In the genomic region with DNA sequence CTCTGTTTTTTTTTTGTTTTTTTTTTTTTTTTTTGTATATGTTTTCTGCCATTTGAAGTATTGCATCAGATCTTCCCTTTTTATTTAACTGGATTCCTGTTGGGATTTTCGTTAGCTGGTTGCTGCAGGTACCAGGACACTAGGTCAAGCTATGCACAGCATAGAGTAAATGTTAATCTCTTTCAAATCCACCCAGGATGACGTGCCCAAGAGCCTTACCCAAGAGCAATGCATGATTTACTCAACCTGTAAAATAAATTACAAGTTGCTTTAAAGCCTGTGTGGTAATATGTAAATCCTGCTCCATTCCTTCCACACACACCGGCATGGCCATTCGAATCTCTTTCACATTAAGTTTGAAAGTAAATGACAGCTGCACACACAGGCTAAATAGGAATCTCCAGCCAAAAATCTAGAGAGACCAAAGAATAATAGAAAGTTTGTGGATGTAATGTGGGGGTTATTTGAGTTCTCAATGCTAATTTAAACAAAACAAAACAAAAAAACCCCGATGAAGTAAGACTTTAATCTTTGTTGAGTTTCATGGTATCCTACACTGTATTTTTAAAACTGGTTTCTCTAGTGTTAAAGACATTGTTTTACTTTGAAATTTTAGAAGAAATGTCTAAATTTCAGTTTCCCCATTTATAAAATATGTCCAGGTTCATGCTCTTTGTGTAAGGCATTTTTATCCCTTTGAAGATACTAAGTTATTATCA, we compare ENCODE assay signal across 27 cellular contexts.
DNase-seq lines count a peak whose midpoint lies in the region; ATAC-seq and TF ChIP-seq lines count a peak whose summit lies in the region.
"Had no signal": no experiment of that assay in that cellular context is flagged by ENCODE, and none has a peak within 500 bp of the region (broad histone marks: within the 10 kb centered on the region; RNA-seq: fewer than 3 reads in every experiment).

No MANE protein-coding gene starts in this region.

- H3K18ac ChIP-seq in mesenchymal stem cell (ENCODE audit: low read depth in 1 of 2, low read length in 2 of 2), result no peak overlapping the region

- no peak overlapping the region for H2AK5ac ChIP-seq in mesenchymal stem cell (ENCODE audit: low read length, severe bottlenecking)

- H3K36me3 ChIP-seq in gastroesophageal sphincter (no peaks in the 10 kb centered on the region), mesenchymal stem cell (ENCODE audit: control insufficient read depth in 1 of 2, insufficient read depth in 2 of 2, low read depth in 1 of 2, low read length in 2 of 2) (no peaks in the 10 kb centered on the region)
- H3K36me3 ChIP-seq: BE2C, spleen, uterus had no signal

- H3K23ac ChIP-seq in mesenchymal stem cell (ENCODE audit: low read length in 2 of 2), result no peak overlapping the region

- no peak overlapping the region for H4K91ac ChIP-seq in mesenchymal stem cell (ENCODE audit: low read length)

- no peak overlapping the region for H3K9ac ChIP-seq in mesenchymal stem cell (ENCODE audit: low read length)
- H3K9ac ChIP-seq: KMS-11 had no signal

- no peak for TF ChIP-seq POLR2A in gastroesophageal sphincter (IDR thresholded peaks at IDR 0.05)

- no peak overlapping the region for H2BK12ac ChIP-seq in mesenchymal stem cell (ENCODE audit: low read length in 2 of 2)

- no peak overlapping the region for H2AFZ ChIP-seq in mesenchymal stem cell (ENCODE audit: low read depth, low read length)

- no peak overlapping the region for H2BK120ac ChIP-seq in mesenchymal stem cell (ENCODE audit: low read depth, low read length)

- H3K9me3 ChIP-seq in gastroesophageal sphincter (no peaks in the 10 kb centered on the region), mesenchymal stem cell (ENCODE audit: control insufficient read depth, low read length) (no peaks in the 10 kb centered on the region)
- H3K9me3 ChIP-seq: BE2C, spleen, uterus had no signal

- no peak overlapping the region for H2BK15ac ChIP-seq in mesenchymal stem cell (ENCODE audit: low read depth, poor library complexity, severe bottlenecking)

- peaks cover 2% of the 10 kb centered on the region for H3K79me1 ChIP-seq in mesenchymal stem cell (replicated peaks; ENCODE audit: low read length, poor library complexity, severe bottlenecking)

- no peak overlapping the region for H2BK5ac ChIP-seq in mesenchymal stem cell (ENCODE audit: low read depth, low read length, poor library complexity, severe bottlenecking)

- H3K4me3 ChIP-seq in gastroesophageal sphincter (peak overlapping the region; percentile 3 to 18), retinal pigment epithelial cell (ENCODE audit: low read length) (no peak overlapping the region), mesenchymal stem cell (ENCODE audit: insufficient read depth in 1 of 2, low read depth in 1 of 2, low read length in 2 of 2) (no peak overlapping the region)
- H3K4me3 ChIP-seq: lung, spleen, uterus had no signal

- TF ChIP-seq CTCF in gastroesophageal sphincter (IDR thresholded peaks at IDR 0.05) (no peak), retinal pigment epithelial cell (conservative IDR thresholded peaks at IDR 0.05; ENCODE audit: low read depth, low read length) (no peak)

- no peak overlapping the region for H3K14ac ChIP-seq in mesenchymal stem cell (ENCODE audit: low read length in 2 of 2)

- H3K27me3 ChIP-seq in gastroesophageal sphincter (no peaks in the 10 kb centered on the region), mesenchymal stem cell (ENCODE audit: control insufficient read depth in 1 of 2, insufficient read depth in 1 of 2, low read length in 2 of 2) (peaks cover 16 to 79% of the 10 kb centered on the region in 2 experiments)

- 35 to 52% methylated on average over 4 to 5 of the region's 5 CpGs for WGBS in gastroesophageal sphincter (ENCODE audit: low coverage in 1 of 2), 2 donors
- WGBS in mesenchymal stem cell, result 92% methylated on average over 1 of the region's 5 CpGs

- intact Hi-C loops in Right ventricle myocardium inferior (cut with DNase I), result no loop called here

- no peak overlapping the region for H4K8ac ChIP-seq in mesenchymal stem cell (ENCODE audit: low read length)

- H3K27ac ChIP-seq in gastroesophageal sphincter, result peak overlapping the region; percentile 12 to 61 (median 44)
- no peak overlapping the region for H3K27ac ChIP-seq in mesenchymal stem cell (ENCODE audit: low read length, poor library complexity, severe bottlenecking)
- H3K27ac ChIP-seq: KMS-11, spleen, uterus had no signal

- no peak overlapping the region for H3K4me2 ChIP-seq in mesenchymal stem cell (ENCODE audit: low read length, poor library complexity, severe bottlenecking)
- H3K4me2 ChIP-seq: KMS-11 had no signal

- DNase-seq in LHCN-M2 (ENCODE audit: low read depth) (peak; percentile 48), amniotic epithelial cell (ENCODE audit: low read depth) (peak; percentile 31), retinal pigment epithelial cell (ENCODE audit: low read depth) (peak; percentile 35), Right ventricle myocardium inferior (ENCODE audit: missing footprints) (no peak), mesenchymal stem cell (no peak)
- no peak for DNase-seq in activated CD8-positive, alpha-beta memory T cell treated with anti-CD3 and anti-CD28 coated beads, Interleukin-2, amount 50 U/mL, for 4 hours
- DNase-seq: activated CD4-positive, alpha-beta T cell treated with anti-CD3 and anti-CD28 coated beads, Interleukin-2, amount 50 U/mL, for 1 hour; activated CD4-positive, CD25-positive, alpha-beta regulatory T cell; activated gamma-delta T cell treated with Interleukin-2 at 50 U/mL for 16 hours; activated naive CD8-positive, alpha-beta T cell treated with anti-CD3 and anti-CD28 coated beads, Interleukin-2, amount 50 U/mL, for 24 hours; activated T-cell treated with anti-CD3 and anti-CD28 coated beads, Interleukin-2, amount 50 U/mL, for 24 hours; BE2C; CD8-positive, alpha-beta T cell; endodermal cell; NCI-H1436; NCI-H345; NCI-H82; right cardiac atrium; RPMI8226; spleen; stimulated activated CD4-positive, alpha-beta T cell treated with anti-CD3 and anti-CD28 coated beads, Interleukin-2, amount 100 ng/mL, for 24 hours; T-helper 1 cell; uterus had no signal

- H3K4me1 ChIP-seq in gastroesophageal sphincter (peaks cover 0 to 15% (median 0%) of the 10 kb centered on the region in 3 donors), mesenchymal stem cell (ENCODE audit: control insufficient read depth, insufficient read depth, low read depth, low read length) (peaks cover 3% of the 10 kb centered on the region)
- H3K4me1 ChIP-seq: BE2C, spleen, uterus had no signal

- no peak overlapping the region for H3K4ac ChIP-seq in mesenchymal stem cell (ENCODE audit: low read depth in 1 of 2, low read length in 2 of 2)

- TF ChIP-seq EP300 in gastroesophageal sphincter (IDR thresholded peaks at IDR 0.05), result no peak

- ATAC-seq in gastroesophageal sphincter (no peak), Right ventricle myocardium inferior (no peak)
- ATAC-seq: activated naive CD8-positive, alpha-beta T cell treated with anti-CD3 and anti-CD28 coated beads, Interleukin-2, amount 50 U/mL, for 24 hours; CD8-positive, alpha-beta T cell; natural killer cell treated with Interleukin-12 subunit alpha and Interleukin-12 subunit beta and Interleukin-15 and Interleukin-18, amount 100 ng/mL, for 72 hours; right cardiac atrium had no signal

Comparison
In these comparisons a context has a peak if more than half of its experiments do, and no peak if none do; other contexts are left out.
1. DNase-seq: peak in LHCN-M2 (single experiment), amniotic epithelial cell (single experiment) and retinal pigment epithelial cell (single experiment); none in activated CD8-positive, alpha-beta memory T cell treated with anti-CD3 and anti-CD28 coated beads, Interleukin-2, amount 50 U/mL, for 4 hours (single experiment), Right ventricle myocardium inferior (single experiment) and mesenchymal stem cell (single experiment).
2. H3K4me3 ChIP-seq: peak in gastroesophageal sphincter (2 of 2); none in retinal pigment epithelial cell (single experiment) and mesenchymal stem cell (0 of 2).